ENCODE assay signal across 9 cellular contexts in genomic region chr14:78022059-78022458, GRCh38.
DNase-seq lines count a peak whose midpoint lies in the region; ATAC-seq and TF ChIP-seq lines count a peak whose summit lies in the region.
"Had no signal": no experiment of that assay in that cellular context is flagged by ENCODE, and none has a peak within 500 bp of the region (broad histone marks: within the 10 kb centered on the region; RNA-seq: fewer than 3 reads in every experiment).

No MANE protein-coding gene starts in this region.

- H3K79me2 ChIP-seq in DOHH2 (ENCODE audit: control insufficient read depth, low read length): no peaks in the 10 kb centered on the region

- peak; percentile 75 to 90 for DNase-seq in NCI-H524 (lab: John Stamatoyannopoulos, UW)
- peak; percentile 31 for DNase-seq in activated T-helper 1 cell treated with anti-CD3 and anti-CD28 coated beads, Interleukin-12 subunit alpha, Interleukin-12 subunit beta, Interleukin-2, Interleukin-4 antibody, amounts not matched to agents 30 ng/mL and 10 ng/mL and 1 ng/mL, durations not matched to agents 14 hours and 24 hours and 36 hours (ENCODE audit: low spot score)
- DNase-seq in iPS DF 4.7 (ENCODE audit: extremely low read depth, low spot score): peak; percentile 79
- peak; percentile 46 to 73 for DNase-seq in stimulated activated CD4-positive, alpha-beta T cell treated with anti-CD3 and anti-CD28 coated beads, Interleukin-4, amount 100 ng/mL, for 48 hours (ENCODE audit: low read depth in 2 of 2)

- TF ChIP-seq CTCF in DOHH2 (IDR thresholded peaks at IDR 0.05; ENCODE audit: low read depth, low read length, poor library complexity, severe bottlenecking): peak; percentile 83

- H3K9me3 Mint-ChIP-seq in activated T-helper 1 cell treated with anti-CD3 and anti-CD28 coated beads, Interleukin-12 subunit alpha, Interleukin-12 subunit beta, Interleukin-2, Interleukin-4 antibody, amounts not matched to agents 30 ng/mL and 10 ng/mL and 1 ng/mL, durations not matched to agents 14 hours and 24 hours and 36 hours: no peaks in the 10 kb centered on the region

- ATAC-seq in GM19372 (IDR thresholded peaks at IDR 0.05; ENCODE audit: low read depth, unreplicated experiment) (peak; percentile 85), HG03520 (IDR thresholded peaks at IDR 0.05; ENCODE audit: unreplicated experiment) (peak; percentile 84), HG03097 (IDR thresholded peaks at IDR 0.05; ENCODE audit: low FRiP score, unreplicated experiment) (no peak)

- peaks cover 9% of the 10 kb centered on the region for H3K27me3 Mint-ChIP-seq in activated T-helper 1 cell treated with anti-CD3 and anti-CD28 coated beads, Interleukin-12 subunit alpha, Interleukin-12 subunit beta, Interleukin-2, Interleukin-4 antibody, amounts not matched to agents 30 ng/mL and 10 ng/mL and 1 ng/mL, durations not matched to agents 14 hours and 24 hours and 36 hours (ENCODE audit: insufficient read depth)

- H3K36me3 Mint-ChIP-seq in activated T-helper 1 cell treated with anti-CD3 and anti-CD28 coated beads, Interleukin-12 subunit alpha, Interleukin-12 subunit beta, Interleukin-2, Interleukin-4 antibody, amounts not matched to agents 30 ng/mL and 10 ng/mL and 1 ng/mL, durations not matched to agents 14 hours and 24 hours and 36 hours (ENCODE audit: low read depth): no peaks in the 10 kb centered on the region
- H3K36me3 Mint-ChIP-seq: activated naive CD4-positive, alpha-beta T cell treated with anti-CD3 and anti-CD28 coated beads, Interleukin-2, amount 50 U/mL, for 24 hours had no signal

- H3K4me3 ChIP-seq in DOHH2 (ENCODE audit: low read length): no peak overlapping the region

- intact Hi-C loops in activated T-helper 1 cell treated with anti-CD3 and anti-CD28 coated beads, Interleukin-12 subunit alpha, Interleukin-12 subunit beta, Interleukin-2, Interleukin-4 antibody, amounts not matched to agents 30 ng/mL and 10 ng/mL and 1 ng/mL, durations not matched to agents 14 hours and 24 hours and 36 hours (cut with micrococcal nuclease): no loop called here

- no peaks in the 10 kb centered on the region for H3K9me2 ChIP-seq in DOHH2 (replicated peaks; ENCODE audit: control insufficient read depth, low read length)

- no peak overlapping the region for H3K27ac ChIP-seq in DOHH2 (ENCODE audit: low read depth, low read length)

- no peaks in the 10 kb centered on the region; the same call in none of the 2 replicates for H3K27me3 ChIP-seq in DOHH2 (ENCODE audit: control insufficient read depth, low read length)

- no peaks in the 10 kb centered on the region for H3K4me1 Mint-ChIP-seq in activated T-helper 1 cell treated with anti-CD3 and anti-CD28 coated beads, Interleukin-12 subunit alpha, Interleukin-12 subunit beta, Interleukin-2, Interleukin-4 antibody, amounts not matched to agents 30 ng/mL and 10 ng/mL and 1 ng/mL, durations not matched to agents 14 hours and 24 hours and 36 hours (ENCODE audit: low read depth)
- H3K4me1 Mint-ChIP-seq: activated naive CD4-positive, alpha-beta T cell treated with anti-CD3 and anti-CD28 coated beads, Interleukin-2, amount 50 U/mL, for 24 hours had no signal

- no peak overlapping the region for H3K4me2 ChIP-seq in DOHH2 (ENCODE audit: low read length)

- no peaks in the 10 kb centered on the region for H3K36me3 ChIP-seq in DOHH2 (ENCODE audit: control insufficient read depth, low read length)

- H3K27ac Mint-ChIP-seq in activated T-helper 1 cell treated with anti-CD3 and anti-CD28 coated beads, Interleukin-12 subunit alpha, Interleukin-12 subunit beta, Interleukin-2, Interleukin-4 antibody, amounts not matched to agents 30 ng/mL and 10 ng/mL and 1 ng/mL, durations not matched to agents 14 hours and 24 hours and 36 hours: no peak overlapping the region
- H3K27ac Mint-ChIP-seq: activated naive CD4-positive, alpha-beta T cell treated with anti-CD3 and anti-CD28 coated beads, Interleukin-2, amount 50 U/mL, for 24 hours had no signal

- no peaks in the 10 kb centered on the region for H4K20me1 ChIP-seq in DOHH2 (ENCODE audit: control insufficient read depth, insufficient read depth, low read depth, low read length)

- H3K4me3 Mint-ChIP-seq in activated T-helper 1 cell treated with anti-CD3 and anti-CD28 coated beads, Interleukin-12 subunit alpha, Interleukin-12 subunit beta, Interleukin-2, Interleukin-4 antibody, amounts not matched to agents 30 ng/mL and 10 ng/mL and 1 ng/mL, durations not matched to agents 14 hours and 24 hours and 36 hours: no peak overlapping the region
- H3K4me3 Mint-ChIP-seq: activated naive CD4-positive, alpha-beta T cell treated with anti-CD3 and anti-CD28 coated beads, Interleukin-2, amount 50 U/mL, for 24 hours had no signal

- H3F3A ChIP-seq in DOHH2 (ENCODE audit: control insufficient read depth, insufficient read depth): no peaks in the 10 kb centered on the region

- no peaks in the 10 kb centered on the region for H3K4me1 ChIP-seq in DOHH2 (ENCODE audit: control insufficient read depth, low read length)

- H3K9me3 ChIP-seq in DOHH2 (ENCODE audit: control insufficient read depth, insufficient read depth, low read length): no peaks in the 10 kb centered on the region

Comparison
In these comparisons a context has a peak if more than half of its experiments do, and no peak if none do; other contexts are left out.
1. DNase-seq: peak in every context shown above with its lines; median percentile 82 in NCI-H524; 79 in iPS DF 4.7; 60 in stimulated activated CD4-positive, alpha-beta T cell treated with anti-CD3 and anti-CD28 coated beads, Interleukin-4, amount 100 ng/mL, for 48 hours; 31 in activated T-helper 1 cell treated with anti-CD3 and anti-CD28 coated beads, Interleukin-12 subunit alpha, Interleukin-12 subunit beta, Interleukin-2, Interleukin-4 antibody, amounts not matched to agents 30 ng/mL and 10 ng/mL and 1 ng/mL, durations not matched to agents 14 hours and 24 hours and 36 hours.